17 cellular contexts compared by ENCODE assay signal in genomic region chr7:100189061-100189460, GRCh38. TPM values are rescaled to one million over a fixed set of nuclear protein-coding genes. Genes with fewer than 3 reads are reported as not detected.
DNase-seq lines count a peak whose midpoint lies in the region; ATAC-seq and TF ChIP-seq lines count a peak whose summit lies in the region.
"Had no signal": no experiment of that assay in that cellular context is flagged by ENCODE, and none has a peak within 500 bp of the region (broad histone marks: within the 10 kb centered on the region; RNA-seq: fewer than 3 reads in every experiment).

No MANE protein-coding gene starts in this region.

- no TSS peak for BruUV-seq in IMR-90 (replicated peaks; lab: Mats Ljungman, UMichigan)

- H3K9me3 ChIP-seq in IMR-90 (ENCODE audit: control insufficient read depth, insufficient read depth, low read length): no peaks in the 10 kb centered on the region
- no peaks in the 10 kb centered on the region for H3K9me3 ChIP-seq in osteoblast (ENCODE audit: low read depth, low read length)
- no peaks in the 10 kb centered on the region for H3K9me3 ChIP-seq in CD8-positive, alpha-beta memory T cell (ENCODE audit: low read length)
- H3K9me3 ChIP-seq: ascending aorta had no signal

- ATAC-seq in IMR-90 (ENCODE audit: low read depth) (no peak), HG03565 (IDR thresholded peaks at IDR 0.05; ENCODE audit: unreplicated experiment) (no peak)
- no peak for ATAC-seq in activated T-helper 17 cell treated with anti-CD3 and anti-CD28 coated beads, Interleukin-2, amount 50 U/mL, for 72 hours (replicated peaks)

- H3K27me3 ChIP-seq in GM06990 (replicated peaks; ENCODE audit: control insufficient read depth, insufficient read depth, low read length) (no peaks in the 10 kb centered on the region), IMR-90 (ENCODE audit: control insufficient read depth, insufficient read depth, low read length) (no peaks in the 10 kb centered on the region), osteoblast (ENCODE audit: insufficient read depth, low read length) (no peaks in the 10 kb centered on the region)
- no peaks in the 10 kb centered on the region for H3K27me3 ChIP-seq in CD8-positive, alpha-beta memory T cell (ENCODE audit: insufficient read depth, low read length, poor library complexity, severe bottlenecking)
- H3K27me3 ChIP-seq: ascending aorta had no signal

- H3K9me3 Mint-ChIP-seq in activated T-helper 17 cell treated with anti-CD3 and anti-CD28 coated beads, Interleukin-2, amount 50 U/mL, for 72 hours: no peaks in the 10 kb centered on the region
- H3K9me3 Mint-ChIP-seq in CD8-positive, alpha-beta memory T cell: no peaks in the 10 kb centered on the region

- H2BK120ac ChIP-seq in IMR-90 (ENCODE audit: low read depth, low read length): no peak overlapping the region

- no peaks in the 10 kb centered on the region for H3K36me3 ChIP-seq in GM06990 (ENCODE audit: control insufficient read depth, insufficient read depth, low read length)
- H3K36me3 ChIP-seq in IMR-90 (ENCODE audit: control insufficient read depth, insufficient read depth, low read length): no peaks in the 10 kb centered on the region
- H3K36me3 ChIP-seq in osteoblast (ENCODE audit: insufficient read depth, low read length): no peaks in the 10 kb centered on the region
- no peaks in the 10 kb centered on the region for H3K36me3 ChIP-seq in CD8-positive, alpha-beta memory T cell (ENCODE audit: insufficient read depth, low read length)
- H3K36me3 ChIP-seq: ascending aorta had no signal

- H3K4me2 ChIP-seq in IMR-90 (ENCODE audit: low read depth, low read length) (no peak overlapping the region), osteoblast (ENCODE audit: insufficient read depth, low read length) (no peak overlapping the region)

- H3K14ac ChIP-seq in IMR-90 (replicated peaks; ENCODE audit: low read depth, low read length): no peak overlapping the region

- no peaks in the 10 kb centered on the region for H3K36me3 Mint-ChIP-seq in activated T-helper 17 cell treated with anti-CD3 and anti-CD28 coated beads, Interleukin-2, amount 50 U/mL, for 72 hours (ENCODE audit: low read depth)
- peaks cover 0 to 2% (median 0%) of the 10 kb centered on the region in 3 donors for H3K36me3 Mint-ChIP-seq in CD8-positive, alpha-beta memory T cell

- TF ChIP-seq RAD21 in IMR-90 (IDR thresholded peaks at IDR 0.05; ENCODE audit: low read length): no peak

- H2BK5ac ChIP-seq in IMR-90 (ENCODE audit: low read depth, low read length, poor library complexity, severe bottlenecking): no peak overlapping the region

- H2BK20ac ChIP-seq in IMR-90 (ENCODE audit: low read depth, low read length): no peak overlapping the region

- H3K79me2 ChIP-seq in osteoblast (ENCODE audit: insufficient read depth, low read length): no peaks in the 10 kb centered on the region

- no peak overlapping the region for H2AK5ac ChIP-seq in IMR-90 (ENCODE audit: low read depth, low read length)

- no peaks in the 10 kb centered on the region for H3K9me1 ChIP-seq in IMR-90 (ENCODE audit: insufficient read depth, low read length)

- TF ChIP-seq CTCF in GM06990 (IDR thresholded peaks at IDR 0.05; ENCODE audit: insufficient read depth, low read length, poor library complexity, severe bottlenecking) (peak; percentile 13), IMR-90 (conservative IDR thresholded peaks at IDR 0.05; ENCODE audit: low read depth, low read length) (0 out of 2 replicates have a peak, but pooled peaks have one; percentile 5), osteoblast (IDR thresholded peaks at IDR 0.05; ENCODE audit: extremely low read depth, low read depth, low read length) (peak; percentile 26)

- no peaks in the 10 kb centered on the region for H3K27me3 Mint-ChIP-seq in activated T-helper 17 cell treated with anti-CD3 and anti-CD28 coated beads, Interleukin-2, amount 50 U/mL, for 72 hours
- no peaks in the 10 kb centered on the region for H3K27me3 Mint-ChIP-seq in CD8-positive, alpha-beta memory T cell

- WGBS in IMR-90 (ENCODE audit: extremely low coverage in 2 of 2, insufficient read length in 1 of 2), 2 experiments: no CpG with 5 or more reads among the region's 3 CpGs

- H3K23ac ChIP-seq in IMR-90 (ENCODE audit: low read depth, low read length): no peak overlapping the region

- H3K4me1 ChIP-seq in IMR-90 (ENCODE audit: control insufficient read depth, insufficient read depth, low read length) (peaks cover 2% of the 10 kb centered on the region; the same call in 1 of the 2 replicates), osteoblast (ENCODE audit: insufficient read depth, low read length) (peaks cover 13% of the 10 kb centered on the region)
- H3K4me1 ChIP-seq in CD8-positive, alpha-beta memory T cell (ENCODE audit: insufficient read depth, low read length): peaks cover 15% of the 10 kb centered on the region
- H3K4me1 ChIP-seq: ascending aorta had no signal

- H3K9ac ChIP-seq in IMR-90 (ENCODE audit: low read depth, low read length): no peak overlapping the region

- H3K4ac ChIP-seq in IMR-90 (ENCODE audit: low read depth, low read length): no peak overlapping the region

- in situ Hi-C loops in IMR-90 (cut with MboI; ENCODE audit: low sequenced_read_pairs): no loop called here

- intact Hi-C loops in IMR-90 (cut with micrococcal nuclease): no loop called here

- H4K5ac ChIP-seq in IMR-90 (ENCODE audit: low read depth, low read length): no peak overlapping the region

- no peak overlapping the region; the same call in 2 of the 3 replicates for H2BK15ac ChIP-seq in IMR-90 (ENCODE audit: low read depth, low read length)

- H2AFZ ChIP-seq in IMR-90 (replicated peaks; ENCODE audit: low read length, poor library complexity) (no peak overlapping the region), osteoblast (ENCODE audit: low read length) (no peak overlapping the region)

- no peaks in the 10 kb centered on the region for H4K20me1 ChIP-seq in IMR-90 (ENCODE audit: insufficient read depth, low read length)
- no peaks in the 10 kb centered on the region for H4K20me1 ChIP-seq in osteoblast (ENCODE audit: insufficient read depth, low read length)

- dilution Hi-C loops in IMR-90 (cut with HindIII; ENCODE audit: low sequenced_read_pairs, unreplicated experiment): no loop called here

- H4K91ac ChIP-seq in IMR-90 (ENCODE audit: insufficient read depth, low read depth, low read length): no peak overlapping the region

- H3K56ac ChIP-seq in IMR-90 (ENCODE audit: extremely low read depth, insufficient read depth, low read length): no peak overlapping the region

- no peak for DNase-seq in GM06990 (ENCODE audit: extremely low read depth, insufficient read length)
- no peak for DNase-seq in IMR-90
- no peak for DNase-seq in osteoblast (ENCODE audit: insufficient read length, low spot score, missing footprints)
- no peak for DNase-seq in CD8-positive, alpha-beta memory T cell
- no peak for DNase-seq in NK-92 (lab: John Stamatoyannopoulos, UW; ENCODE audit: unreplicated experiment)
- DNase-seq: activated gamma-delta T cell treated with Interleukin-2 at 50 U/mL for 16 hours, Karpas-422, NCI-H1694 treated with DMSO at 0.1 percent for 48 hours, NCI-H446 treated with DMSO at 0.1 percent for 48 hours, SHP77 had no signal

- peaks cover 6% of the 10 kb centered on the region for H3K4me1 Mint-ChIP-seq in activated T-helper 17 cell treated with anti-CD3 and anti-CD28 coated beads, Interleukin-2, amount 50 U/mL, for 72 hours
- peaks cover 2 to 10% (median 7%) of the 10 kb centered on the region in 3 donors for H3K4me1 Mint-ChIP-seq in CD8-positive, alpha-beta memory T cell

- H3K18ac ChIP-seq in IMR-90 (ENCODE audit: low read depth, low read length): no peak overlapping the region

- no peaks in the 10 kb centered on the region for H3K79me1 ChIP-seq in IMR-90 (ENCODE audit: low read depth in 1 of 2, low read length in 2 of 2)

- H3K4me3 ChIP-seq in GM06990 (replicated peaks; ENCODE audit: low read depth, low read length) (no peak overlapping the region), IMR-90 (ENCODE audit: insufficient read depth, low read depth, low read length) (no peak overlapping the region), osteoblast (ENCODE audit: insufficient read depth, low read length) (no peak overlapping the region)
- H3K4me3 ChIP-seq in CD8-positive, alpha-beta memory T cell (ENCODE audit: low read length): no peak overlapping the region
- H3K4me3 ChIP-seq: ascending aorta, skin epidermis had no signal

- no peak overlapping the region for H3K4me3 Mint-ChIP-seq in activated T-helper 17 cell treated with anti-CD3 and anti-CD28 coated beads, Interleukin-2, amount 50 U/mL, for 72 hours
- H3K4me3 Mint-ChIP-seq in CD8-positive, alpha-beta memory T cell: no peak overlapping the region

- no peak overlapping the region for H4K8ac ChIP-seq in IMR-90 (ENCODE audit: low read depth in 2 of 2, low read length in 2 of 2)

- peak overlapping the region; percentile 15 for H3K27ac Mint-ChIP-seq in activated T-helper 17 cell treated with anti-CD3 and anti-CD28 coated beads, Interleukin-2, amount 50 U/mL, for 72 hours
- H3K27ac Mint-ChIP-seq in CD8-positive, alpha-beta memory T cell: peak overlapping the region in 1 of 8 donors; percentile 40

- CTCF ChIA-PET in IMR-90 (lab: Yijun Ruan, JAX): no interaction called here
- CTCF ChIA-PET in CD8-positive, alpha-beta memory T cell (lab: Charles Lee): interaction anchor here (0.9 to 3.8 kb wide), 5 partner anchors 19 to 59 kb away, joined by 3 to 23 read pairs (median 6); no protein-coding TSS in a partner anchor

- TF ChIP-seq POLR2A in IMR-90 (IDR thresholded peaks at IDR 0.05; ENCODE audit: low read depth, low read length): no peak

- H2AK9ac ChIP-seq in IMR-90 (replicated peaks; ENCODE audit: low read depth, low read length, poor library complexity): no peak overlapping the region

- H3K27ac ChIP-seq in IMR-90 (ENCODE audit: insufficient read depth, low read length) (no peak overlapping the region), osteoblast (ENCODE audit: low read depth, low read length) (no peak overlapping the region)
- H3K27ac ChIP-seq in CD8-positive, alpha-beta memory T cell (ENCODE audit: low read depth, low read length): no peak overlapping the region
- H3K27ac ChIP-seq: ascending aorta, C4-2B, skin epidermis had no signal

- POLR2A ChIA-PET in IMR-90 (lab: Charles Lee; ENCODE audit: unreplicated experiment): no interaction called here
- POLR2A ChIA-PET in CD8-positive, alpha-beta memory T cell (lab: Charles Lee): no interaction called here

RNA-seq across cellular contexts. Expression of gene STAG3, which starts 11.3 kb away (rescaled TPM):
- total RNA-seq in IMR-90 (2012; rRNA removed) (0.28 and 0.36 TPM in 2 replicates), osteoblast (0.59 and 1.4 TPM in 2 replicates)
- 0.47 and 0.65 TPM in 2 replicates for polyA plus RNA-seq in IMR-90 (2012; rRNA removed)
- polyA plus RNA-seq in IMR-90 (2012; cell fraction: cytosol; rRNA removed): 0.11 and 0.18 TPM in 2 replicates
- polyA plus RNA-seq in IMR-90 (2012; cell fraction: nucleus; rRNA removed; ENCODE audit: low replicate concordance): 1.4 and 1.9 TPM in 2 replicates
- total RNA-seq in activated T-helper 17 cell treated with anti-CD3 and anti-CD28 coated beads, Interleukin-2, amount 50 U/mL, for 72 hours: 10 to 100 TPM in 1 of 2 donors, 1 to 10 TPM in 1; 7.8 to 22.1 TPM
- 1 to 10 TPM; 5.0 to 5.1 TPM for total RNA-seq in CD8-positive, alpha-beta memory T cell
- 1.5 TPM for polyA plus RNA-seq in CD8-positive, alpha-beta memory T cell
- total RNA-seq: ascending aorta had no signal

RNA-seq across cellular contexts. Expression of gene GPC2, which starts 11.9 kb away (rescaled TPM):
- 1.4 and 1.8 TPM in 2 replicates for total RNA-seq in IMR-90 (2012; rRNA removed)
- polyA plus RNA-seq in IMR-90 (2012; rRNA removed): 5.7 and 6.0 TPM in 2 replicates
- polyA plus RNA-seq in IMR-90 (2012; cell fraction: cytosol; rRNA removed): 2.1 and 2.2 TPM in 2 replicates
- polyA plus RNA-seq in IMR-90 (2012; cell fraction: nucleus; rRNA removed; ENCODE audit: low replicate concordance): 27.1 and 61.9 TPM in 2 replicates
- total RNA-seq in activated T-helper 17 cell treated with anti-CD3 and anti-CD28 coated beads, Interleukin-2, amount 50 U/mL, for 72 hours: 1 to 10 TPM; 2.8 to 4.9 TPM
- 1.4 and 1.8 TPM in 2 replicates for total RNA-seq in osteoblast
- total RNA-seq in CD8-positive, alpha-beta memory T cell: 1 to 10 TPM; 1.6 to 2.1 TPM
- polyA plus RNA-seq in CD8-positive, alpha-beta memory T cell: not detected
- total RNA-seq: ascending aorta had no signal

RNA-seq across cellular contexts. Expression of gene GAL3ST4, which starts 20.6 kb away (rescaled TPM):
- 0.90 and 1.1 TPM in 2 replicates for total RNA-seq in IMR-90 (2012; rRNA removed)
- 7.3 and 8.5 TPM in 2 replicates for polyA plus RNA-seq in IMR-90 (2012; rRNA removed)
- polyA plus RNA-seq in IMR-90 (2012; cell fraction: cytosol; rRNA removed): 7.1 and 9.8 TPM in 2 replicates
- 11.3 and 13.2 TPM in 2 replicates for polyA plus RNA-seq in IMR-90 (2012; cell fraction: nucleus; rRNA removed; ENCODE audit: low replicate concordance)
- 1 to 10 TPM; 1.1 to 3.9 TPM for total RNA-seq in activated T-helper 17 cell treated with anti-CD3 and anti-CD28 coated beads, Interleukin-2, amount 50 U/mL, for 72 hours
- 1.1 and 2.7 TPM in 2 replicates for total RNA-seq in osteoblast
- total RNA-seq in CD8-positive, alpha-beta memory T cell: 1 to 10 TPM; 1.0 to 1.6 TPM
- polyA plus RNA-seq in CD8-positive, alpha-beta memory T cell: 0.52 TPM

RNA-seq across cellular contexts. Expression of gene TRAPPC14, which starts 30.5 kb away (rescaled TPM):
- total RNA-seq in IMR-90 (2012; rRNA removed) (4.4 and 4.5 TPM in 2 replicates), osteoblast (7.1 and 8.0 TPM in 2 replicates)
- 14.1 and 15.9 TPM in 2 replicates for polyA plus RNA-seq in IMR-90 (2012; rRNA removed)
- polyA plus RNA-seq in IMR-90 (2012; cell fraction: cytosol; rRNA removed): 6.7 and 16.7 TPM in 2 replicates
- polyA plus RNA-seq in IMR-90 (2012; cell fraction: nucleus; rRNA removed; ENCODE audit: low replicate concordance): 41.4 and 101 TPM in 2 replicates
- 10 to 100 TPM; 15.4 to 22.1 TPM for total RNA-seq in activated T-helper 17 cell treated with anti-CD3 and anti-CD28 coated beads, Interleukin-2, amount 50 U/mL, for 72 hours
- total RNA-seq in CD8-positive, alpha-beta memory T cell: 10 to 100 TPM; 30.5 to 33.2 TPM
- 3.4 TPM for polyA plus RNA-seq in CD8-positive, alpha-beta memory T cell

RNA-seq across cellular contexts. Expression of gene PVRIG, which starts 30.7 kb away (rescaled TPM):
- not detected in 2 replicates for total RNA-seq in IMR-90 (2012; rRNA removed)
- polyA plus RNA-seq in IMR-90 (2012; rRNA removed): not detected in 2 replicates
- polyA plus RNA-seq in IMR-90 (2012; cell fraction: cytosol; rRNA removed): not detected in 2 replicates
- 0.05 TPM in 1 of 2 replicates, not detected in the other for polyA plus RNA-seq in IMR-90 (2012; cell fraction: nucleus; rRNA removed; ENCODE audit: low replicate concordance)
- total RNA-seq in activated T-helper 17 cell treated with anti-CD3 and anti-CD28 coated beads, Interleukin-2, amount 50 U/mL, for 72 hours: 10 to 100 TPM; 16.1 to 28.5 TPM
- total RNA-seq in osteoblast: not detected in 2 replicates
- 10 to 100 TPM; 23.9 to 24.5 TPM for total RNA-seq in CD8-positive, alpha-beta memory T cell
- polyA plus RNA-seq in CD8-positive, alpha-beta memory T cell: 131 TPM
- total RNA-seq: dermis microvascular lymphatic vessel endothelial cell, H4 had no signal
